In genomic region chr1:91793189-91793588, GRCh38 we compare ENCODE assay signal across 9 cellular contexts.
"Had no signal": no experiment of that assay in that cellular context is flagged by ENCODE, and none has a peak within 500 bp of the region (broad histone marks: within the 10 kb centered on the region; RNA-seq: fewer than 3 reads in every experiment).

No MANE protein-coding gene starts in this region.

- H3K9me3 Mint-ChIP-seq: activated naive CD4-positive, alpha-beta T cell treated with anti-CD3 and anti-CD28 coated beads, Interleukin-2, amount 50 U/mL, for 24 hours; dendritic cell treated with granulocyte-macrophage colony-stimulating factor and Interleukin-4, amounts not matched to agents 40 ng/mL and 50 ng/mL, for 4 days had no signal

- H3K36me3 ChIP-seq: WERI-Rb-1 had no signal

- DNase-seq: activated CD4-positive, alpha-beta T cell treated with anti-CD3 and anti-CD28 coated beads for 1 hour; activated gamma-delta T cell; effector CD8-positive, alpha-beta T cell; nephron progenitor cell; psoas muscle; stimulated activated naive B cell treated with anti-CD40 and anti-IgM and Interleukin-4, amounts not matched to agents 10 μg/mL and 1 μg/mL and 100 μg/mL, for 72 hours; WERI-Rb-1 had no signal

- H3K9me3 ChIP-seq: psoas muscle had no signal

- H3K4me3 ChIP-seq: psoas muscle had no signal

- H3K4me1 Mint-ChIP-seq: stimulated activated naive B cell treated with anti-CD40 and anti-IgM and Interleukin-4, amounts not matched to agents 10 μg/mL and 1 μg/mL and 100 μg/mL, for 72 hours had no signal

- H3K27me3 Mint-ChIP-seq: activated naive CD4-positive, alpha-beta T cell treated with anti-CD3 and anti-CD28 coated beads, Interleukin-2, amount 50 U/mL, for 24 hours; dendritic cell treated with granulocyte-macrophage colony-stimulating factor and Interleukin-4, amounts not matched to agents 40 ng/mL and 50 ng/mL, for 4 days; stimulated activated naive B cell treated with anti-CD40 and anti-IgM and Interleukin-4, amounts not matched to agents 10 μg/mL and 1 μg/mL and 100 μg/mL, for 72 hours had no signal

- H3K4me3 Mint-ChIP-seq: activated naive CD4-positive, alpha-beta T cell treated with anti-CD3 and anti-CD28 coated beads, Interleukin-2, amount 50 U/mL, for 24 hours; dendritic cell treated with granulocyte-macrophage colony-stimulating factor and Interleukin-4, amounts not matched to agents 40 ng/mL and 50 ng/mL, for 4 days; nephron progenitor cell; stimulated activated naive B cell treated with anti-CD40 and anti-IgM and Interleukin-4, amounts not matched to agents 10 μg/mL and 1 μg/mL and 100 μg/mL, for 72 hours had no signal

- H3K36me3 Mint-ChIP-seq: stimulated activated naive B cell treated with anti-CD40 and anti-IgM and Interleukin-4, amounts not matched to agents 10 μg/mL and 1 μg/mL and 100 μg/mL, for 72 hours had no signal

- H3K27ac Mint-ChIP-seq: activated naive CD4-positive, alpha-beta T cell treated with anti-CD3 and anti-CD28 coated beads, Interleukin-2, amount 50 U/mL, for 24 hours; dendritic cell treated with granulocyte-macrophage colony-stimulating factor and Interleukin-4, amounts not matched to agents 40 ng/mL and 50 ng/mL, for 4 days; nephron progenitor cell; stimulated activated naive B cell treated with anti-CD40 and anti-IgM and Interleukin-4, amounts not matched to agents 10 μg/mL and 1 μg/mL and 100 μg/mL, for 72 hours had no signal

- H3K27ac ChIP-seq: psoas muscle, WERI-Rb-1 had no signal
